1 cellular context compared by ENCODE assay signal in genomic region chr17:64369007-64369893, GRCh38.
TF ChIP-seq lines count a peak whose summit lies in the region.

No MANE protein-coding gene starts in this region.

TF ChIP-seq in HepG2, 621 proteins besides CTCF, POLR2A, EP300 and RAD21 (continued from another document):
- TF ChIP-seq, protein P1, sequence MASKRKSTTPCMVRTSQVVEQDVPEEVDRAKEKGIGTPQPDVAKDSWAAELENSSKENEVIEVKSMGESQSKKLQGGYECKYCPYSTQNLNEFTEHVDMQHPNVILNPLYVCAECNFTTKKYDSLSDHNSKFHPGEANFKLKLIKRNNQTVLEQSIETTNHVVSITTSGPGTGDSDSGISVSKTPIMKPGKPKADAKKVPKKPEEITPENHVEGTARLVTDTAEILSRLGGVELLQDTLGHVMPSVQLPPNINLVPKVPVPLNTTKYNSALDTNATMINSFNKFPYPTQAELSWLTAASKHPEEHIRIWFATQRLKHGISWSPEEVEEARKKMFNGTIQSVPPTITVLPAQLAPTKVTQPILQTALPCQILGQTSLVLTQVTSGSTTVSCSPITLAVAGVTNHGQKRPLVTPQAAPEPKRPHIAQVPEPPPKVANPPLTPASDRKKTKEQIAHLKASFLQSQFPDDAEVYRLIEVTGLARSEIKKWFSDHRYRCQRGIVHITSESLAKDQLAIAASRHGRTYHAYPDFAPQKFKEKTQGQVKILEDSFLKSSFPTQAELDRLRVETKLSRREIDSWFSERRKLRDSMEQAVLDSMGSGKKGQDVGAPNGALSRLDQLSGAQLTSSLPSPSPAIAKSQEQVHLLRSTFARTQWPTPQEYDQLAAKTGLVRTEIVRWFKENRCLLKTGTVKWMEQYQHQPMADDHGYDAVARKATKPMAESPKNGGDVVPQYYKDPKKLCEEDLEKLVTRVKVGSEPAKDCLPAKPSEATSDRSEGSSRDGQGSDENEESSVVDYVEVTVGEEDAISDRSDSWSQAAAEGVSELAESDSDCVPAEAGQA (IDR thresholded peaks at IDR 0.05; ENCODE audit: low read depth), result peak; percentile 48; the same call in 1 of the 2 replicates
- TF ChIP-seq, protein P1 (CRISPR knock-in tag; IDR thresholded peaks at IDR 0.05; ENCODE audit: borderline replicate concordance), result no peak
- no peak for TF ChIP-seq ZNF17 (CRISPR knock-in tag; IDR thresholded peaks at IDR 0.05)
- no peak for TF ChIP-seq ZNF354B (CRISPR knock-in tag; IDR thresholded peaks at IDR 0.05)
- TF ChIP-seq SSRP1 (CRISPR knock-in tag; IDR thresholded peaks at IDR 0.05), result no peak
- peak; percentile 79; the same call in 1 of the 2 replicates for TF ChIP-seq FOXK1 (CRISPR knock-in tag; IDR thresholded peaks at IDR 0.05; ENCODE audit: borderline replicate concordance, low read depth)
- TF ChIP-seq, protein P2, sequence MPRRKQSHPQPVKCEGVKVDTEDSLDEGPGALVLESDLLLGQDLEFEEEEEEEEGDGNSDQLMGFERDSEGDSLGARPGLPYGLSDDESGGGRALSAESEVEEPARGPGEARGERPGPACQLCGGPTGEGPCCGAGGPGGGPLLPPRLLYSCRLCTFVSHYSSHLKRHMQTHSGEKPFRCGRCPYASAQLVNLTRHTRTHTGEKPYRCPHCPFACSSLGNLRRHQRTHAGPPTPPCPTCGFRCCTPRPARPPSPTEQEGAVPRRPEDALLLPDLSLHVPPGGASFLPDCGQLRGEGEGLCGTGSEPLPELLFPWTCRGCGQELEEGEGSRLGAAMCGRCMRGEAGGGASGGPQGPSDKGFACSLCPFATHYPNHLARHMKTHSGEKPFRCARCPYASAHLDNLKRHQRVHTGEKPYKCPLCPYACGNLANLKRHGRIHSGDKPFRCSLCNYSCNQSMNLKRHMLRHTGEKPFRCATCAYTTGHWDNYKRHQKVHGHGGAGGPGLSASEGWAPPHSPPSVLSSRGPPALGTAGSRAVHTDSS (CRISPR knock-in tag; conservative IDR thresholded peaks at IDR 0.05), result no peak
- TF ChIP-seq, protein P3, sequence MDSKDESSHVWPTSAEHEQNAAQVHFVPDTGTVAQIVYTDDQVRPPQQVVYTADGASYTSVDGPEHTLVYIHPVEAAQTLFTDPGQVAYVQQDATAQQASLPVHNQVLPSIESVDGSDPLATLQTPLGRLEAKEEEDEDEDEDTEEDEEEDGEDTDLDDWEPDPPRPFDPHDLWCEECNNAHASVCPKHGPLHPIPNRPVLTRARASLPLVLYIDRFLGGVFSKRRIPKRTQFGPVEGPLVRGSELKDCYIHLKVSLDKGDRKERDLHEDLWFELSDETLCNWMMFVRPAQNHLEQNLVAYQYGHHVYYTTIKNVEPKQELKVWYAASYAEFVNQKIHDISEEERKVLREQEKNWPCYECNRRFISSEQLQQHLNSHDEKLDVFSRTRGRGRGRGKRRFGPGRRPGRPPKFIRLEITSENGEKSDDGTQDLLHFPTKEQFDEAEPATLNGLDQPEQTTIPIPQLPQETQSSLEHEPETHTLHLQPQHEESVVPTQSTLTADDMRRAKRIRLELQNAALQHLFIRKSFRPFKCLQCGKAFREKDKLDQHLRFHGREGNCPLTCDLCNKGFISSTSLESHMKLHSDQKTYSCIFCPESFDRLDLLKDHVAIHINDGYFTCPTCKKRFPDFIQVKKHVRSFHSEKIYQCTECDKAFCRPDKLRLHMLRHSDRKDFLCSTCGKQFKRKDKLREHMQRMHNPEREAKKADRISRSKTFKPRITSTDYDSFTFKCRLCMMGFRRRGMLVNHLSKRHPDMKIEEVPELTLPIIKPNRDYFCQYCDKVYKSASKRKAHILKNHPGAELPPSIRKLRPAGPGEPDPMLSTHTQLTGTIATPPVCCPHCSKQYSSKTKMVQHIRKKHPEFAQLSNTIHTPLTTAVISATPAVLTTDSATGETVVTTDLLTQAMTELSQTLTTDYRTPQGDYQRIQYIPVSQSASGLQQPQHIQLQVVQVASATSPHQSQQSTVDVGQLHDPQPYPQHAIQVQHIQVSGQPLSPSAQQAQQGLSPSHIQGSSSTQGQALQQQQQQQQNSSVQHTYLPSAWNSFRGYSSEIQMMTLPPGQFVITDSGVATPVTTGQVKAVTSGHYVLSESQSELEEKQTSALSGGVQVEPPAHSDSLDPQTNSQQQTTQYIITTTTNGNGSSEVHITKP (CRISPR knock-in tag; IDR thresholded peaks at IDR 0.05; ENCODE audit: low read depth), result 0 out of 2 replicates have a peak, but pooled peaks have one; percentile 79
- no peak for TF ChIP-seq CENPT (CRISPR knock-in tag; IDR thresholded peaks at IDR 0.05; ENCODE audit: low read depth)
- TF ChIP-seq KDM1A (CRISPR knock-in tag; IDR thresholded peaks at IDR 0.05), result 0 out of 2 replicates have a peak, but pooled peaks have one; percentile 45
- TF ChIP-seq BHLHE40 (IDR thresholded peaks at IDR 0.05; ENCODE audit: low read length), result peak; percentile 70
- no peak for TF ChIP-seq KLF16 (CRISPR knock-in tag; IDR thresholded peaks at IDR 0.05)
- TF ChIP-seq TIGD3 (CRISPR knock-in tag; IDR thresholded peaks at IDR 0.05; ENCODE audit: borderline replicate concordance), result no peak
- TF ChIP-seq YEATS4 (CRISPR knock-in tag; IDR thresholded peaks at IDR 0.05; ENCODE audit: borderline replicate concordance), result peak; percentile 60
- peak; percentile 54; the same call in 1 of the 2 replicates for TF ChIP-seq CBX5 (CRISPR knock-in tag; IDR thresholded peaks at IDR 0.05; ENCODE audit: borderline replicate concordance)
- TF ChIP-seq ZNF792 (CRISPR knock-in tag; IDR thresholded peaks at IDR 0.05), result peak; percentile 67
- TF ChIP-seq ASH2L (IDR thresholded peaks at IDR 0.05; ENCODE audit: insufficient read length, low read depth, low read length), result peak; percentile 24
- peak; percentile 73 for TF ChIP-seq GATAD2A (CRISPR knock-in tag; IDR thresholded peaks at IDR 0.05)
- TF ChIP-seq, protein P4, sequence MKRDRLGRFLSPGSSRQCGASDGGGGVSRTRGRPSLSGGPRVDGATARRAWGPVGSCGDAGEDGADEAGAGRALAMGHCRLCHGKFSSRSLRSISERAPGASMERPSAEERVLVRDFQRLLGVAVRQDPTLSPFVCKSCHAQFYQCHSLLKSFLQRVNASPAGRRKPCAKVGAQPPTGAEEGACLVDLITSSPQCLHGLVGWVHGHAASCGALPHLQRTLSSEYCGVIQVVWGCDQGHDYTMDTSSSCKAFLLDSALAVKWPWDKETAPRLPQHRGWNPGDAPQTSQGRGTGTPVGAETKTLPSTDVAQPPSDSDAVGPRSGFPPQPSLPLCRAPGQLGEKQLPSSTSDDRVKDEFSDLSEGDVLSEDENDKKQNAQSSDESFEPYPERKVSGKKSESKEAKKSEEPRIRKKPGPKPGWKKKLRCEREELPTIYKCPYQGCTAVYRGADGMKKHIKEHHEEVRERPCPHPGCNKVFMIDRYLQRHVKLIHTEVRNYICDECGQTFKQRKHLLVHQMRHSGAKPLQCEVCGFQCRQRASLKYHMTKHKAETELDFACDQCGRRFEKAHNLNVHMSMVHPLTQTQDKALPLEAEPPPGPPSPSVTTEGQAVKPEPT (CRISPR knock-in tag; IDR thresholded peaks at IDR 0.05; ENCODE audit: low read depth), result peak; percentile 91
- TF ChIP-seq ZNF224 (CRISPR knock-in tag; IDR thresholded peaks at IDR 0.05), result peak; percentile 81; the same call in 1 of the 2 replicates
- TF ChIP-seq DBP (CRISPR knock-in tag; IDR thresholded peaks at IDR 0.05; ENCODE audit: not compliant biosample characterization), result no peak
- TF ChIP-seq ATF7 (IDR thresholded peaks at IDR 0.05), result no peak
- 0 out of 2 replicates have a peak, but pooled peaks have one; percentile 40 for TF ChIP-seq ATF7 (CRISPR knock-in tag; IDR thresholded peaks at IDR 0.05)
- TF ChIP-seq, protein P5, sequence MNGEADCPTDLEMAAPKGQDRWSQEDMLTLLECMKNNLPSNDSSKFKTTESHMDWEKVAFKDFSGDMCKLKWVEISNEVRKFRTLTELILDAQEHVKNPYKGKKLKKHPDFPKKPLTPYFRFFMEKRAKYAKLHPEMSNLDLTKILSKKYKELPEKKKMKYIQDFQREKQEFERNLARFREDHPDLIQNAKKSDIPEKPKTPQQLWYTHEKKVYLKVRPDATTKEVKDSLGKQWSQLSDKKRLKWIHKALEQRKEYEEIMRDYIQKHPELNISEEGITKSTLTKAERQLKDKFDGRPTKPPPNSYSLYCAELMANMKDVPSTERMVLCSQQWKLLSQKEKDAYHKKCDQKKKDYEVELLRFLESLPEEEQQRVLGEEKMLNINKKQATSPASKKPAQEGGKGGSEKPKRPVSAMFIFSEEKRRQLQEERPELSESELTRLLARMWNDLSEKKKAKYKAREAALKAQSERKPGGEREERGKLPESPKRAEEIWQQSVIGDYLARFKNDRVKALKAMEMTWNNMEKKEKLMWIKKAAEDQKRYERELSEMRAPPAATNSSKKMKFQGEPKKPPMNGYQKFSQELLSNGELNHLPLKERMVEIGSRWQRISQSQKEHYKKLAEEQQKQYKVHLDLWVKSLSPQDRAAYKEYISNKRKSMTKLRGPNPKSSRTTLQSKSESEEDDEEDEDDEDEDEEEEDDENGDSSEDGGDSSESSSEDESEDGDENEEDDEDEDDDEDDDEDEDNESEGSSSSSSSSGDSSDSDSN (CRISPR knock-in tag; IDR thresholded peaks at IDR 0.05), result peak; percentile 68; the same call in 1 of the 2 replicates
- peak; percentile 65; the same call in 1 of the 2 replicates for TF ChIP-seq GZF1 (CRISPR knock-in tag; IDR thresholded peaks at IDR 0.05)
- TF ChIP-seq ZNF350 (CRISPR knock-in tag; IDR thresholded peaks at IDR 0.05; ENCODE audit: borderline replicate concordance, low read depth), result peak; percentile 72; the same call in 1 of the 2 replicates
- peak; percentile 96 for TF ChIP-seq TBX2 (CRISPR knock-in tag; IDR thresholded peaks at IDR 0.05; ENCODE audit: borderline replicate concordance)
